ENCODE assay signal across 10 cellular contexts in the genomic region with DNA sequence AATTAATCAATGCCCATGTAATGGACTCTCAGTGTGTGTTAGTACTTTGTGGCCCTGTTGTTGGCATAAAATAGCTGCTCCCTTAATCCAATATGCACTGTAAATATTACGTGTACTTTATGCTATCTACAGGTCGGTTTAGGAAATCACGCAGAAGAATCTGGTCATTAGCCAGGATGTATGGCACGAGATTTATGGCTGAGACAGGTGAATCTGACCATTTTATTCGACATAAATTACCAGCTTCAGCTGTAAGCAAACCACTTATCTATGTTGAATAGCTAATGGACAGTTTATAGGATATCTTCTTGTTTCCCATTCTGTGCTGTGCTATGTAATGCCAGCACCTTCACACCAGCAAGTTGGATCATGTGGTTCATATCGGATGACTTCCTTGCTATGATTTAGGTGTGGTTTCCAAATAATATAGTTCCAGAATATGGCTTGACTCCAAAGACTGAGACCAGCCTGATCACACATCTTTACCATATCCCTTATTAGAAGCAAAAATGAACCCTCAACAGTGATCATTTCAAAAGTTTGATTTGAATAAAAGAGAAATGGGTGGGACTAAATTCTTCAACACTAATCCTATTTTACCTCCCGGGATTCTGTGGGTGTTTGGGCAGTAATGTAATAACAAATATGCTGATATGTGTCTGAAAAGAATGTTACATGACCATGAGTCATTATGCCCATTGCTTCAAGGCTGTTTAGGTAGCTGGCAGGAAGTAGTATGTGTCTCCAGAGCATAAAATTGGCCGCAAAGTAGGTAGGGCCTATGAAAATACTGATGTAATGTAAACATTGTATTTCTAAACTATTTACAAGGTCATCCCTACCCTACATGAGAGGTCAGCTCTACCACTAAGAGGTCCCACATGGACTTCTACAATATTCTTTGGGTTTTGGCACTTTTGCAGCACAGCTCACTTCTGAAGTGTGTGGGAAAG.
DNase-seq lines count a peak whose midpoint lies in the region; ATAC-seq and TF ChIP-seq lines count a peak whose summit lies in the region.
"Had no signal": no experiment of that assay in that cellular context is flagged by ENCODE, and none has a peak within 500 bp of the region (broad histone marks: within the 10 kb centered on the region; RNA-seq: fewer than 3 reads in every experiment).

No MANE protein-coding gene starts in this region.

- no peak overlapping the region for H3K4me3 ChIP-seq in A673 (ENCODE audit: low read depth, low read length, poor library complexity, severe bottlenecking)

- no TSS peak for BruUV-seq in A673 (replicated peaks; lab: Mats Ljungman, UMichigan)

- H3K27ac ChIP-seq in A673 (ENCODE audit: low read depth, low read length, poor library complexity, severe bottlenecking) = no peak overlapping the region

- no peaks in the 10 kb centered on the region for H3K27me3 ChIP-seq in A673 (replicated peaks; ENCODE audit: insufficient read depth, low read depth, low read length, poor library complexity)

- intact Hi-C loops in A673 (cut with micrococcal nuclease; ENCODE audit: unreplicated experiment) = no loop called here

- no peaks in the 10 kb centered on the region for H3K36me3 ChIP-seq in A673 (ENCODE audit: insufficient read depth, low read length, poor library complexity, severe bottlenecking)

- no peaks in the 10 kb centered on the region for H3K9me3 ChIP-seq in A673 (ENCODE audit: low read depth, low read length, poor library complexity, severe bottlenecking)

- TF ChIP-seq CTCF in A673 (conservative IDR thresholded peaks at IDR 0.05; ENCODE audit: low read depth, low read length) (no peak), GM20000 (IDR thresholded peaks at IDR 0.05; ENCODE audit: extremely low read depth, missing control alignments) (no peak)

- H3K4me1 ChIP-seq in A673 (ENCODE audit: insufficient read depth, low read length, poor library complexity, severe bottlenecking) = peaks cover 12% of the 10 kb centered on the region

- no peak for ATAC-seq in GM19035 (IDR thresholded peaks at IDR 0.05; ENCODE audit: unreplicated experiment)

- CTCF ChIA-PET in A673 (lab: Charles Lee) = no interaction called here

- POLR2A ChIA-PET in A673 (lab: Charles Lee; ENCODE audit: low non-redundant PET) = no interaction called here

- DNase-seq in A673 (ENCODE audit: low spot score) (peak; percentile 64), HS-27A (ENCODE audit: low read depth) (peak; percentile 89), SW 1271 (lab: John Stamatoyannopoulos, UW) (peak; percentile 27 to 82), glomerular endothelial cell (ENCODE audit: extremely low read depth, low read depth, low spot score) (peak; percentile 33), epidermal melanocyte (ENCODE audit: insufficient read length, low spot score) (no peak), GM20000 (ENCODE audit: low spot score) (no peak)
- DNase-seq in activated CD4-positive, CD25-positive, alpha-beta regulatory T cell (lab: John Stamatoyannopoulos, UW) = no peak
- DNase-seq: CD4-positive, CD25-positive, alpha-beta regulatory T cell; NCI-H524 had no signal

Comparison
In these comparisons a context has a peak if more than half of its experiments do, and no peak if none do; other contexts are left out.
1. DNase-seq: peak in A673 (single experiment), HS-27A (single experiment), SW 1271 (2 of 2) and glomerular endothelial cell (single experiment); none in activated CD4-positive, CD25-positive, alpha-beta regulatory T cell (0 of 4), epidermal melanocyte (single experiment) and GM20000 (single experiment).